In the genomic region with DNA sequence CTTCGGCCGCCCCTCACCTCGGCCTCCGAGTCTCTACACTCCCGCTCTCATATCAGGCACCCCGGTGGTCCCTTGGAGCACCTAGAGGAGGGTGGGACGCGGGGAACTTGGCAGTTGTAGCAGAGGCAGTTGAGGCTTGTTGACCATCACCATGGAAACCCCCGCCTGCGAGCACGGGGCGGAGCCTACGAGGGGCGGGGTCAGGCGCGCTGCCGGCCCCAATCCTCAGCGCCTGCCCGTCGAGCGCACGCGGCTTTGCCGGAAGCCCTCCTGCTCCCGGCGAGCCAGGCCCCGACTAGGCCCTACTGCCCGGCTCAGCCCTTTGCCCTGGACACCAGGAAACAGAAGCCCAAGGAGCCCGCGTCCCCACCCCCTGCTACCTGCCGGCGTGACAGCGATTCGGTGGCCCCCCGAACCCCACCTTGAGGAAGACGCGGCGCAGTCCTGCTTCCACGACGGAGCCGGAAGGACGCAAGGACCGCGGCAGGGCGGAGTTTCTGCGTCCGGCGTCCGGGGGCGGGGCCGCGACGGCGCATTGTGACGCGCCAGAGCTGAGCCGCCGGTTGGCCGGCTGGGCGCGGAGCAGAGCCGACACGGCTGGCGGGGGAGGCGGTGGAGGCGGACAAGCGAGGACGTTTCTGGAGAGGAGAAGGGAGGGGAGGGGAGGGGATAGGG, we compare ENCODE assay signal across 8 cellular contexts. TPM values are rescaled to one million over a fixed set of nuclear protein-coding genes. Genes with fewer than 3 reads are reported as not detected.
DNase-seq lines count a peak whose midpoint lies in the region; ATAC-seq, FAIRE-seq and TF ChIP-seq lines count a peak whose summit lies in the region.

HNRNPF (minus strand) TSS at position 477 of the 675 bp plus-strand sequence. CDS start 21,302 bp downstream, outside the sequence.

- no peaks in the 10 kb centered on the region for H3K36me3 ChIP-seq in pancreas
- no peaks in the 10 kb centered on the region for H3K36me3 ChIP-seq in thyroid gland

- H3K4me3 ChIP-seq in GM12865 (ENCODE audit: low read depth, low read length) (peak within 1 kb of the TSS; percentile 80), pancreas (peak within 1 kb of the TSS; percentile 54 to 75 (median 64)), thyroid gland (replicated peaks in 1 of 3) (peak within 1 kb of the TSS; percentile 58 to 72 (median 67))

- DNase-seq in GM12865 (ENCODE audit: low read depth) (peak; percentile 97), NCI-H1105 treated with DMSO at 0.1 percent for 48 hours (lab: John Stamatoyannopoulos, UW) (peak; percentile 76), SW 1271 (lab: John Stamatoyannopoulos, UW) (peak; percentile 69 to 87), Right ventricle myocardium inferior (ENCODE audit: missing footprints) (peak; percentile 97), pancreas (peak; percentile 94 to 96 (median 95)), thyroid gland (peak; percentile 94 to 95)
- peak; percentile 87 for DNase-seq in activated naive CD8-positive, alpha-beta T cell treated with anti-CD3 and anti-CD28 coated beads, Interleukin-2, amount 50 U/mL, for 16 hours (ENCODE audit: low read depth, low spot score)

- ATAC-seq in HG02678 (IDR thresholded peaks at IDR 0.05; ENCODE audit: unreplicated experiment) (peak; percentile 74), Right ventricle myocardium inferior (peak; percentile 93), pancreas (peak; percentile 85 to 92 (median 87))

- H3K27me3 ChIP-seq in pancreas (no peaks in the 10 kb centered on the region), thyroid gland (no peaks in the 10 kb centered on the region)

- H3K4me1 ChIP-seq in pancreas = peaks cover 0 to 21% (median 7%) of the 10 kb centered on the region in 3 donors
- H3K4me1 ChIP-seq in thyroid gland = peaks cover 21 to 29% of the 10 kb centered on the region in 2 donors

- FAIRE-seq in pancreas (lab: Jason Lieb, UNC) = no peak

- WGBS in pancreas, 2 donors = 0 to 1% methylated on average over 61 to 68 of the region's 68 CpGs
- WGBS in thyroid gland, 2 donors = 0 to 1% methylated on average over 33 to 38 of the region's 68 CpGs

- H3K27ac ChIP-seq in pancreas = peak within 1 kb of the TSS; percentile 95 to 99 (median 98)
- H3K27ac ChIP-seq in thyroid gland = peak within 1 kb of the TSS; percentile 96 to 99 (median 98)

- H3K9me3 ChIP-seq in pancreas (no peaks in the 10 kb centered on the region), thyroid gland (no peaks in the 10 kb centered on the region)

- no peak for TF ChIP-seq CTCF in GM12865 (IDR thresholded peaks at IDR 0.05; ENCODE audit: insufficient read depth, low read depth, low read length, missing control alignments)
- TF ChIP-seq CTCF in pancreas (IDR thresholded peaks at IDR 0.05) = no peak
- no peak for TF ChIP-seq CTCF in thyroid gland (IDR thresholded peaks at IDR 0.05)

- intact Hi-C loops in Right ventricle myocardium inferior (cut with DNase I) (loop anchor here (1.0 kb wide), 2 partner anchors 11 to 27 kb away; no protein-coding TSS in a partner anchor), pancreas (cut with DNase I) (no loop called here), thyroid gland (cut with DNase I) (no loop called here)

- peak; percentile 89 to 98 for TF ChIP-seq POLR2A in thyroid gland (IDR thresholded peaks at IDR 0.05)

RNA-seq across cellular contexts. Expression of gene HNRNPF, which starts in this region (rescaled TPM):
- total RNA-seq in Right ventricle myocardium inferior (87.6 TPM), pancreas (100 to 1,000 TPM in 1 of 6 donors, 10 to 100 TPM in 5; 51.9 to 103 (median 84.5) TPM), thyroid gland (100 to 1,000 TPM; 148 to 158 (median 155) TPM)
- 10 to 100 TPM; 26.5 to 56.8 TPM for polyA plus RNA-seq in pancreas

Comparison
In these comparisons a context has a peak if more than half of its experiments do, and no peak if none do; other contexts are left out.
1. Peak in every context shown above with its lines: DNase-seq, ATAC-seq, H3K4me3 ChIP-seq and H3K27ac ChIP-seq.